In the genomic region with DNA sequence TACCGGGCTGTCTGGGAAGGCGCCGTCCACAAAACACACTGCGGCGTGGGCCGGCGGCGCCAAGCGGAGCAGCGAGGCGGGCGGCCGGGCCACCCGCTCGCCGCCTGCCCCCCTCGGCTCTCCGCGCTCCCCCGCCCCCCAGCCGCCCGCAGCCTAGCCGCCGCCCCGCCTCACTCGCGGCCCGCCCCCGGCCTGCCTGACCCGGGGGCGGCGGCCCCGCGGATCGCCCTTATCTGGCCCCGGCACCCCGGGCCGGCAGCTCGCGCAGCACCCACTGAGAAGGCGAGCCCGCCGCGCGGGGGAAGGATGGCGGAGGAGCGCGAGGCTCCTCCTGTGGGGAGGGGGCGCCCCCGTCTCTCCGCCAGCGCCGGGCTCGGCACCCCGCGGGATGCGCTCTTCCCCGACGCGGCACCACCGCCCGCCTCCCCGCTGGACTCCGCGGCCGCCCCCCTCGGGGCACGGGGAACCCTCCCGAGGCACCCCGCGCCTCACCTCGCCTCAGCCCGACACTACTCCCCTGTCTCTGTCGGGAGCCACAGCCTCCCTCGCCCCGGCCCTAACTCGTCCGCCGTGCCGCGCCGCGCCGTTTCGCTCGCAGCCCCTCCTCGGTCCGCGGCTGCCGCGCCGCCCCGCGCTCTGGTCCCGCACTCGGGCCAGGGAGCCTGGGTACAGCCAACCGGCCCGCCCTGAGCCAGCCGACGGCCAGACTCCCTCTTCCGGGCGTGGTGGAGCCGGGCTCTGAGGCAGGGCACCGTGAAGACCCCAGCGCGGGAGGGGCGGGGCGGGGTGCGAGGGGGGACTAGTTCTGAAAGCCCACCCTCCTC, we compare ENCODE assay signal across 8 cellular contexts. TPM values are rescaled to one million over a fixed set of nuclear protein-coding genes. Genes with fewer than 3 reads are reported as not detected.
DNase-seq lines count a peak whose midpoint lies in the region; ATAC-seq, FAIRE-seq and TF ChIP-seq lines count a peak whose summit lies in the region.

No MANE protein-coding gene starts in this region.

- no peaks in the 10 kb centered on the region for H3K36me3 ChIP-seq in OCI-LY3 (replicated peaks; ENCODE audit: low read depth, low read length)
- H3K36me3 ChIP-seq in neuron (ENCODE audit: insufficient read depth, low read length): no peaks in the 10 kb centered on the region

- H3K9me3 ChIP-seq in OCI-LY3 (ENCODE audit: insufficient read depth, low read length) (no peaks in the 10 kb centered on the region), neuron (ENCODE audit: low read length) (no peaks in the 10 kb centered on the region)

- peaks cover 18% of the 10 kb centered on the region for H3K4me1 ChIP-seq in OCI-LY3 (ENCODE audit: low read length)
- H3K4me1 ChIP-seq in neuron (ENCODE audit: insufficient read depth, low read length): peaks cover 11% of the 10 kb centered on the region

- TF ChIP-seq CTCF in OCI-LY3 (IDR thresholded peaks at IDR 0.05; ENCODE audit: low read depth, low read length): no peak

- peak overlapping the region; percentile 82 for H3K9ac ChIP-seq in OCI-LY3 (ENCODE audit: low read length)

- DNase-seq in SIG-M5 treated with dmso at 0.1 percent for 504 hours (lab: John Stamatoyannopoulos, UW; ENCODE audit: unreplicated experiment): peak; percentile 54
- no peak for DNase-seq in SIG-M5 (lab: John Stamatoyannopoulos, UW)
- DNase-seq in activated gamma-delta T cell treated with Interleukin-2 at 50 U/mL for 16 hours: peak; percentile 29
- peak; percentile 50 to 56 for DNase-seq in frontal cortex (ENCODE audit: low spot score in 2 of 2)
- DNase-seq in ureter (ENCODE audit: low spot score): peak; percentile 45

- ATAC-seq in HG02885 (IDR thresholded peaks at IDR 0.05; ENCODE audit: poor library complexity, unreplicated experiment): peak; percentile 38

- peak overlapping the region; percentile 77 for H3K27ac ChIP-seq in OCI-LY3 (ENCODE audit: low read length)

- H2AFZ ChIP-seq in OCI-LY3 (ENCODE audit: low read depth, low read length) (peak overlapping the region; percentile 33; the same call in 1 of the 2 replicates), neuron (ENCODE audit: low read depth, low read length) (peak overlapping the region; percentile 81)

- H4K20me1 ChIP-seq in OCI-LY3 (ENCODE audit: insufficient read depth, low read length): peaks cover 26% of the 10 kb centered on the region

- H3K4me2 ChIP-seq in OCI-LY3 (ENCODE audit: low read length): peak overlapping the region; percentile 95

- peak overlapping the region; percentile 80 for H3K4me3 ChIP-seq in OCI-LY3 (ENCODE audit: low read length)
- peak overlapping the region; percentile 67 for H3K4me3 ChIP-seq in neuron (ENCODE audit: low read length)

- peaks cover 44% of the 10 kb centered on the region for H3K79me2 ChIP-seq in OCI-LY3 (ENCODE audit: low read length)

- no peak for FAIRE-seq in frontal cortex (lab: Jason Lieb, UNC)

- no peaks in the 10 kb centered on the region for H3K27me3 ChIP-seq in OCI-LY3 (ENCODE audit: low read depth, low read length)
- H3K27me3 ChIP-seq in neuron (ENCODE audit: insufficient read depth, low read length): no peaks in the 10 kb centered on the region

RNA-seq across cellular contexts. Expression of a gene that starts 0.6 kb away (rescaled TPM):
- total RNA-seq in frontal cortex (54.2 TPM), ureter (36.3 TPM)

RNA-seq across cellular contexts. Expression of a gene that starts 33.0 kb away (rescaled TPM):
- total RNA-seq in frontal cortex (not detected), ureter (not detected)
